In the genomic region with DNA sequence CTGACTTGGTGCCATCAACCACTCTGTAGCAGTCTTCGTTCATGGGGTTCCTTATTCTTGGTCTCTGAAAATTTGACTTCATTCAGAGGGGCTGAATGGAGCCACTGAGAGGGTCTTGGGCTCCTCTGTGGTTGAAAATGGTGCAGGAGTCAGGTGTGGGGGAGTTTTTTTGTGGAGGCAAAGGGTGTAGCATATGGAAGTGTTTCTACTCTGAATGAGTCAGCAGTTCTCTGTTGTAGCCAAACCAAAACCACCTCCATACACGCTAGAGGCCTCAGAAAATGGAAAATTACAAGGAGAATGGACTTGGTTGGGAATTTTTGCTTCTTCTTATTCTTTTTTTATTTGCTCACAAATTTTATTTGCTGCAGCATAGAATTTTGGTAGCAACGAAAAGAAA, we compare ENCODE assay signal across 1 cellular context.
TF ChIP-seq lines count a peak whose summit lies in the region.

No MANE protein-coding gene starts in this region.

TF ChIP-seq in SK-N-SH, 30 proteins besides CTCF, POLR2A, EP300 and RAD21 (continued from another document):
- TF ChIP-seq TCF12 (IDR thresholded peaks at IDR 0.05) = no peak
